Comparison of ENCODE assay signal across 1 cellular context in genomic region chr14:22886500-22887259, GRCh38.
TF ChIP-seq lines count a peak whose summit lies in the region.

No MANE protein-coding gene starts in this region.

TF ChIP-seq in SK-N-SH, 30 proteins besides CTCF, POLR2A, EP300 and RAD21 (continued from another document):
- TF ChIP-seq IRF3 (IDR thresholded peaks at IDR 0.05; ENCODE audit: low read depth, low read length): no peak
- TF ChIP-seq YY1 (IDR thresholded peaks at IDR 0.05; ENCODE audit: low read depth): 0 out of 2 replicates have a peak, but pooled peaks have one; percentile 43
- no peak for TF ChIP-seq NFIC (IDR thresholded peaks at IDR 0.05; ENCODE audit: borderline replicate concordance)
- TF ChIP-seq ELF1 (IDR thresholded peaks at IDR 0.05): no peak; the same call in 1 of the 2 replicates
